ENCODE assay signal across 29 cellular contexts in genomic region chr3:33236005-33236404, GRCh38. TPM values are rescaled to one million over a fixed set of nuclear protein-coding genes. Genes with fewer than 3 reads are reported as not detected.
"Had no signal": no experiment of that assay in that cellular context is flagged by ENCODE, and none has a peak within 500 bp of the region (broad histone marks: within the 10 kb centered on the region; RNA-seq: fewer than 3 reads in every experiment).

No MANE protein-coding gene starts in this region.

- DNase-seq: activated B cell treated with CpG ODN at 0.5 μM for 24 hours; activated CD4-positive, alpha-beta memory T cell treated with anti-CD3 and anti-CD28 coated beads for 36 hours; activated CD4-positive, alpha-beta T cell treated with anti-CD3 and anti-CD28 coated beads for 4 hours; activated CD4-positive, alpha-beta T cell treated with anti-CD3 and anti-CD28 coated beads, Interleukin-2, amount 50 U/mL, for 1 hour; activated CD4-positive, CD25-positive, alpha-beta regulatory T cell treated with anti-CD3 and anti-CD28 coated beads, Interleukin-2, amount 50 U/mL, for 72 hours; activated CD8-positive, alpha-beta memory T cell treated with anti-CD3 and anti-CD28 coated beads, Interleukin-2, amount 50 U/mL, for 4 hours; activated gamma-delta T cell treated with Interleukin-2 at 50 U/mL for 16 hours; activated naive CD4-positive, alpha-beta T cell treated with anti-CD3 and anti-CD28 coated beads for 36 hours; activated T-cell treated with anti-CD3 and anti-CD28 coated beads for 4 hours; activated T-cell treated with anti-CD3 and anti-CD28 coated beads, Interleukin-2, amount 50 U/mL, for 4 hours; anterior cingulate cortex; NCI-H1105; NCI-H1436; NCI-H1694; NCI-H2029; NCI-H345; NCI-H526; NCI-H748 treated with DMSO at 0.1 percent for 48 hours; NK-92 treated with Interleukin-12 subunit alpha and Interleukin-12 subunit beta, amount 100 ng/mL, for 24 hours; PC-3; Peyer's patch; RPMI8226; SHP77 treated with DMSO at 0.1 percent for 48 hours; SK-N-SH had no signal

- H3K4me1 Mint-ChIP-seq: central memory CD8-positive, alpha-beta T cell had no signal

- H3K27ac Mint-ChIP-seq: activated B cell treated with CpG ODN at 0.5 μM for 24 hours; activated CD4-positive, alpha-beta memory T cell treated with anti-CD3 and anti-CD28 coated beads for 36 hours; activated naive CD4-positive, alpha-beta T cell treated with anti-CD3 and anti-CD28 coated beads for 36 hours; activated naive CD4-positive, alpha-beta T cell treated with anti-CD3 and anti-CD28 coated beads, Interleukin-2, amount 50 U/mL, for 72 hours; activated T-helper 1 cell treated with anti-CD3 and anti-CD28 coated beads, Interleukin-12 subunit alpha, Interleukin-12 subunit beta, Interleukin-2, Interleukin-4 antibody, amounts not matched to agents 30 ng/mL and 10 ng/mL and 1 ng/mL, durations not matched to agents 14 hours and 24 hours and 36 hours; T-helper 1 cell treated with Interleukin-12 subunit alpha and Interleukin-12 subunit beta and Interleukin-4 antibody, amounts not matched to agents 30 μg/mL and 1 μg/mL, for 36 hours; T-helper 2 cell treated with Interferon-gamma antibody and Interleukin-4, amounts not matched to agents 5 μg/mL and 100 μg/mL, for 36 hours had no signal

- H3K4me3 Mint-ChIP-seq: activated B cell treated with CpG ODN at 0.5 μM for 24 hours; activated CD4-positive, alpha-beta memory T cell treated with anti-CD3 and anti-CD28 coated beads for 36 hours; activated naive CD4-positive, alpha-beta T cell treated with anti-CD3 and anti-CD28 coated beads for 36 hours; activated T-cell treated with anti-CD3 and anti-CD28 coated beads, Interleukin-2, amount 50 U/mL, for 4 hours; activated T-helper 1 cell treated with anti-CD3 and anti-CD28 coated beads, Interleukin-12 subunit alpha, Interleukin-12 subunit beta, Interleukin-2, Interleukin-4 antibody, amounts not matched to agents 30 ng/mL and 10 ng/mL and 1 ng/mL, durations not matched to agents 14 hours and 24 hours and 36 hours; central memory CD8-positive, alpha-beta T cell; T-helper 1 cell treated with Interleukin-12 subunit alpha and Interleukin-12 subunit beta and Interleukin-4 antibody, amounts not matched to agents 30 μg/mL and 1 μg/mL, for 36 hours; T-helper 2 cell treated with Interferon-gamma antibody and Interleukin-4, amounts not matched to agents 5 μg/mL and 100 μg/mL, for 36 hours had no signal

- H3K36me3 Mint-ChIP-seq: activated CD4-positive, alpha-beta memory T cell treated with anti-CD3 and anti-CD28 coated beads for 36 hours; activated naive CD4-positive, alpha-beta T cell treated with anti-CD3 and anti-CD28 coated beads, Interleukin-2, amount 50 U/mL, for 72 hours had no signal

- ATAC-seq: activated naive CD4-positive, alpha-beta T cell treated with anti-CD3 and anti-CD28 coated beads, Interleukin-2, amount 50 U/mL, for 72 hours; activated T-cell treated with anti-CD3 and anti-CD28 coated beads, Interleukin-2, amount 50 U/mL, for 4 hours had no signal

- H3K9me3 Mint-ChIP-seq: activated CD4-positive, alpha-beta memory T cell treated with anti-CD3 and anti-CD28 coated beads for 36 hours; activated T-cell treated with anti-CD3 and anti-CD28 coated beads, Interleukin-2, amount 50 U/mL, for 4 hours; activated T-helper 1 cell treated with anti-CD3 and anti-CD28 coated beads, Interleukin-12 subunit alpha, Interleukin-12 subunit beta, Interleukin-2, Interleukin-4 antibody, amounts not matched to agents 30 ng/mL and 10 ng/mL and 1 ng/mL, durations not matched to agents 14 hours and 24 hours and 36 hours; central memory CD8-positive, alpha-beta T cell; T-helper 1 cell treated with Interleukin-12 subunit alpha and Interleukin-12 subunit beta and Interleukin-4 antibody, amounts not matched to agents 30 μg/mL and 1 μg/mL, for 36 hours; T-helper 2 cell treated with Interferon-gamma antibody and Interleukin-4, amounts not matched to agents 5 μg/mL and 100 μg/mL, for 36 hours had no signal

RNA-seq across cellular contexts. Expression of gene SUSD5, which starts 17.4 kb away (rescaled TPM):
- total RNA-seq: activated CD4-positive, alpha-beta memory T cell treated with anti-CD3 and anti-CD28 coated beads for 36 hours; activated naive CD4-positive, alpha-beta T cell treated with anti-CD3 and anti-CD28 coated beads for 36 hours; activated naive CD4-positive, alpha-beta T cell treated with anti-CD3 and anti-CD28 coated beads, Interleukin-2, amount 50 U/mL, for 72 hours; activated T-cell treated with anti-CD3 and anti-CD28 coated beads, Interleukin-2, amount 50 U/mL, for 4 hours; activated T-helper 1 cell treated with anti-CD3 and anti-CD28 coated beads, Interleukin-12 subunit alpha, Interleukin-12 subunit beta, Interleukin-2, Interleukin-4 antibody, amounts not matched to agents 30 ng/mL and 10 ng/mL and 1 ng/mL, durations not matched to agents 14 hours and 24 hours and 36 hours; PC-3 had no signal

RNA-seq across cellular contexts. Expression of gene FBXL2, which starts 41.2 kb away (rescaled TPM):
- total RNA-seq: activated B cell treated with CpG ODN at 0.5 μM for 24 hours; activated CD4-positive, alpha-beta memory T cell treated with anti-CD3 and anti-CD28 coated beads for 36 hours; activated naive CD4-positive, alpha-beta T cell treated with anti-CD3 and anti-CD28 coated beads for 36 hours; activated naive CD4-positive, alpha-beta T cell treated with anti-CD3 and anti-CD28 coated beads, Interleukin-2, amount 50 U/mL, for 72 hours; activated T-cell treated with anti-CD3 and anti-CD28 coated beads, Interleukin-2, amount 50 U/mL, for 4 hours; activated T-helper 1 cell treated with anti-CD3 and anti-CD28 coated beads, Interleukin-12 subunit alpha, Interleukin-12 subunit beta, Interleukin-2, Interleukin-4 antibody, amounts not matched to agents 30 ng/mL and 10 ng/mL and 1 ng/mL, durations not matched to agents 14 hours and 24 hours and 36 hours had no signal
